ENCODE assay signal across 1 cellular context in genomic region chr7:27122075-27122910, GRCh38.
A peak's percentile ranks its signal among the peaks of the same experiment; 100 is the strongest.
TF ChIP-seq lines count a peak whose summit lies in the region.

No MANE protein-coding gene starts in this region.

TF ChIP-seq in IMR-90, 13 proteins besides CTCF, POLR2A, EP300 and RAD21:
- TF ChIP-seq BHLHE40 (IDR thresholded peaks at IDR 0.05; ENCODE audit: low read depth, low read length) (peak; percentile 63), FOS (IDR thresholded peaks at IDR 0.05; ENCODE audit: low read depth, low read length) (no peak)
